In genomic region chr2:46876741-46877384, GRCh38 we compare ENCODE assay signal across 10 cellular contexts. TPM values are rescaled to one million over a fixed set of nuclear protein-coding genes. Genes with fewer than 3 reads are reported as not detected.
A peak's percentile ranks its signal among the peaks of the same experiment; 100 is the strongest.
DNase-seq lines count a peak whose midpoint lies in the region; ATAC-seq and TF ChIP-seq lines count a peak whose summit lies in the region.
"Had no signal": no experiment of that assay in that cellular context is flagged by ENCODE, and none has a peak within 500 bp of the region (broad histone marks: within the 10 kb centered on the region; RNA-seq: fewer than 3 reads in every experiment).

No MANE protein-coding gene starts in this region.

- H3K9me3 Mint-ChIP-seq in activated CD8-positive, alpha-beta T cell treated with anti-CD3 and anti-CD28 coated beads, Interleukin-2, amount 10 ng/mL, durations not matched to agents 7 days and 5 days (ENCODE audit: insufficient read depth), result no peaks in the 10 kb centered on the region
- H3K9me3 Mint-ChIP-seq: activated B cell treated with CpG ODN at 0.5 μM for 24 hours had no signal

- H3K36me3 ChIP-seq in right atrium auricular region (no peaks in the 10 kb centered on the region), stomach smooth muscle (ENCODE audit: control insufficient read depth in 2 of 2, insufficient read depth in 2 of 2, low read length in 2 of 2) (no peaks in the 10 kb centered on the region)
- H3K36me3 ChIP-seq: BLaER1 had no signal

- H3K27ac ChIP-seq in right atrium auricular region (peak overlapping the region; percentile 36 to 46), stomach smooth muscle (ENCODE audit: low read length) (peak overlapping the region; percentile 49)
- H3K27ac ChIP-seq: BLaER1 had no signal

- no peak overlapping the region for H3K27ac Mint-ChIP-seq in activated CD8-positive, alpha-beta T cell treated with anti-CD3 and anti-CD28 coated beads, Interleukin-2, amount 10 ng/mL, durations not matched to agents 7 days and 5 days
- H3K27ac Mint-ChIP-seq: activated B cell treated with CpG ODN at 0.5 μM for 24 hours had no signal

- H3K9me3 ChIP-seq in right atrium auricular region, result no peaks in the 10 kb centered on the region
- H3K9me3 ChIP-seq in stomach smooth muscle (ENCODE audit: control insufficient read depth in 2 of 2, low read length in 2 of 2), result no peaks in the 10 kb centered on the region
- H3K9me3 ChIP-seq: BLaER1 had no signal

- H3K27me3 Mint-ChIP-seq in activated CD8-positive, alpha-beta T cell treated with anti-CD3 and anti-CD28 coated beads, Interleukin-2, amount 10 ng/mL, durations not matched to agents 7 days and 5 days (ENCODE audit: low read depth), result peaks cover 5% of the 10 kb centered on the region

- no peaks in the 10 kb centered on the region for H3K4me1 Mint-ChIP-seq in activated CD8-positive, alpha-beta T cell treated with anti-CD3 and anti-CD28 coated beads, Interleukin-2, amount 10 ng/mL, durations not matched to agents 7 days and 5 days (ENCODE audit: low read depth)
- H3K4me1 Mint-ChIP-seq: activated B cell treated with CpG ODN at 0.5 μM for 24 hours had no signal

- H3K4me1 ChIP-seq in right atrium auricular region (peaks cover 0 to 53% of the 10 kb centered on the region in 2 donors), stomach smooth muscle (ENCODE audit: control insufficient read depth, insufficient read depth, low read length) (peaks cover 64% of the 10 kb centered on the region)

- H3K9ac ChIP-seq in stomach smooth muscle (ENCODE audit: low read length in 2 of 2), result no peak overlapping the region
- H3K9ac ChIP-seq: BLaER1 had no signal

- peak in 1 of 2 donors; percentile 79 for TF ChIP-seq CTCF in right atrium auricular region (IDR thresholded peaks at IDR 0.05)

- CTCF ChIA-PET in activated CD8-positive, alpha-beta T cell treated with anti-CD3 and anti-CD28 coated beads, Interleukin-2, amount 10 ng/mL, durations not matched to agents 7 days and 5 days (lab: Charles Lee), result interaction anchor here (0.6 to 1.2 kb wide), 5 partner anchors 12 to 176 kb away, joined by 3 to 4 read pairs (median 3); no protein-coding TSS in a partner anchor

- DNase-seq in NCI-H2029 (lab: John Stamatoyannopoulos, UW) (peak; percentile 1), NCI-H2029 treated with DMSO at 0.1 percent for 48 hours (lab: John Stamatoyannopoulos, UW) (no peak), NCI-H1694 treated with DMSO at 0.1 percent for 48 hours (lab: John Stamatoyannopoulos, UW) (peak; percentile 75), right atrium auricular region (ENCODE audit: low spot score) (no peak)
- DNase-seq in activated CD8-positive, alpha-beta T cell treated with anti-CD3 and anti-CD28 coated beads, Interleukin-2, amount 10 ng/mL, durations not matched to agents 7 days and 5 days, result no peak
- no peak for DNase-seq in activated CD4-positive, CD25-positive, alpha-beta regulatory T cell treated with anti-CD3 and anti-CD28 coated beads, Interleukin-2, amount 50 U/mL, for 72 hours
- DNase-seq: activated B cell treated with CpG ODN at 0.5 μM for 24 hours had no signal

- H3K27me3 ChIP-seq in right atrium auricular region, result no peaks in the 10 kb centered on the region
- H3K27me3 ChIP-seq in stomach smooth muscle (ENCODE audit: control insufficient read depth in 1 of 2, insufficient read depth in 2 of 2, low read length in 2 of 2), result no peaks in the 10 kb centered on the region
- H3K27me3 ChIP-seq: BLaER1 had no signal

- no peaks in the 10 kb centered on the region for H3K36me3 Mint-ChIP-seq in activated CD8-positive, alpha-beta T cell treated with anti-CD3 and anti-CD28 coated beads, Interleukin-2, amount 10 ng/mL, durations not matched to agents 7 days and 5 days (ENCODE audit: low read depth)

- no peak overlapping the region for H3K4me3 Mint-ChIP-seq in activated CD8-positive, alpha-beta T cell treated with anti-CD3 and anti-CD28 coated beads, Interleukin-2, amount 10 ng/mL, durations not matched to agents 7 days and 5 days
- H3K4me3 Mint-ChIP-seq: activated B cell treated with CpG ODN at 0.5 μM for 24 hours had no signal

- peak; percentile 70 for ATAC-seq in activated CD8-positive, alpha-beta T cell treated with anti-CD3 and anti-CD28 coated beads, Interleukin-2, amount 10 ng/mL, durations not matched to agents 7 days and 5 days
- ATAC-seq in GM21825 (IDR thresholded peaks at IDR 0.05; ENCODE audit: unreplicated experiment), result no peak

- POLR2A ChIA-PET in activated CD8-positive, alpha-beta T cell treated with anti-CD3 and anti-CD28 coated beads, Interleukin-2, amount 10 ng/mL, durations not matched to agents 7 days and 5 days (lab: Charles Lee), result no interaction called here

- no peak overlapping the region for H3K4me3 ChIP-seq in right atrium auricular region
- H3K4me3 ChIP-seq in stomach smooth muscle (ENCODE audit: low read length in 2 of 2), result no peak overlapping the region
- H3K4me3 ChIP-seq: BLaER1 had no signal

RNA-seq across cellular contexts. Expression of gene MCFD2, which starts 38.7 kb away (rescaled TPM):
- 10 to 100 TPM; 41.7 to 44.3 TPM for total RNA-seq in activated CD8-positive, alpha-beta T cell treated with anti-CD3 and anti-CD28 coated beads, Interleukin-2, amount 10 ng/mL, durations not matched to agents 7 days and 5 days
- 10 to 100 TPM; 48.7 to 77.5 TPM for total RNA-seq in right atrium auricular region

Comparison
In these comparisons a context has a peak if more than half of its experiments do, and no peak if none do; other contexts are left out.
1. DNase-seq: peak in NCI-H2029 (single experiment) and NCI-H1694 treated with DMSO at 0.1 percent for 48 hours (single experiment); none in NCI-H2029 treated with DMSO at 0.1 percent for 48 hours (single experiment), activated CD8-positive, alpha-beta T cell treated with anti-CD3 and anti-CD28 coated beads, Interleukin-2, amount 10 ng/mL, durations not matched to agents 7 days and 5 days (single experiment), right atrium auricular region (single experiment) and activated CD4-positive, CD25-positive, alpha-beta regulatory T cell treated with anti-CD3 and anti-CD28 coated beads, Interleukin-2, amount 50 U/mL, for 72 hours (single experiment).